8 cellular contexts compared by ENCODE assay signal in genomic region chr20:41142914-41143313, GRCh38. TPM values are rescaled to one million over a fixed set of nuclear protein-coding genes. Genes with fewer than 3 reads are reported as not detected.
A peak's percentile ranks its signal among the peaks of the same experiment; 100 is the strongest.
DNase-seq lines count a peak whose midpoint lies in the region; ATAC-seq, FAIRE-seq and TF ChIP-seq lines count a peak whose summit lies in the region.

No MANE protein-coding gene starts in this region.

- no peak for TF ChIP-seq CTCF in neural crest cell (conservative IDR thresholded peaks at IDR 0.05)

- peak overlapping the region; percentile 82 for H3K27ac Mint-ChIP-seq in activated T-helper 2 cell treated with anti-CD3 and anti-CD28 coated beads, Interferon-gamma antibody, Interleukin-2, Interleukin-4, amounts not matched to agents 10 μg/mL and 5 μg/mL and 100 μg/mL, durations not matched to agents 14 hours and 24 hours and 36 hours
- peak overlapping the region; percentile 70 for H3K27ac Mint-ChIP-seq in neural crest cell (ENCODE audit: unreplicated experiment)

- TF ChIP-seq POLR2A in GM12891 (IDR thresholded peaks at IDR 0.05; ENCODE audit: low read depth, low read length) = no peak

- peak overlapping the region; percentile 55 for H3K4me3 Mint-ChIP-seq in activated T-helper 2 cell treated with anti-CD3 and anti-CD28 coated beads, Interferon-gamma antibody, Interleukin-2, Interleukin-4, amounts not matched to agents 10 μg/mL and 5 μg/mL and 100 μg/mL, durations not matched to agents 14 hours and 24 hours and 36 hours (ENCODE audit: low read depth)
- peak overlapping the region; percentile 38 for H3K4me3 Mint-ChIP-seq in neural crest cell

- intact Hi-C loops in activated T-helper 2 cell treated with anti-CD3 and anti-CD28 coated beads, Interferon-gamma antibody, Interleukin-2, Interleukin-4, amounts not matched to agents 10 μg/mL and 5 μg/mL and 100 μg/mL, durations not matched to agents 14 hours and 24 hours and 36 hours (cut with micrococcal nuclease) = loop anchor here (1.0 kb wide), 1 partner anchor 8 kb away; no protein-coding TSS in a partner anchor

- DNase-seq in GM12891 (ENCODE audit: insufficient read length, low spot score) = no peak
- DNase-seq in MV-4-11 (lab: John Stamatoyannopoulos, UW) = peak; percentile 72
- DNase-seq in activated T-helper 2 cell treated with anti-CD3 and anti-CD28 coated beads, Interferon-gamma antibody, Interleukin-2, Interleukin-4, amounts not matched to agents 10 μg/mL and 5 μg/mL and 100 μg/mL, durations not matched to agents 14 hours and 24 hours and 36 hours (ENCODE audit: low spot score) = peak; percentile 51
- no peak for DNase-seq in neural crest cell (ENCODE audit: low read depth, low spot score)
- DNase-seq in DMS79 (lab: John Stamatoyannopoulos, UW) = no peak

- ATAC-seq in HG03139 (IDR thresholded peaks at IDR 0.05; ENCODE audit: unreplicated experiment) (no peak), HG02852 (IDR thresholded peaks at IDR 0.05; ENCODE audit: unreplicated experiment) (no peak), HG03571 (IDR thresholded peaks at IDR 0.05; ENCODE audit: unreplicated experiment) (no peak)

- peak; percentile 75 for FAIRE-seq in GM12891 (lab: Jason Lieb, UNC)

- H3K4me1 Mint-ChIP-seq in activated T-helper 2 cell treated with anti-CD3 and anti-CD28 coated beads, Interferon-gamma antibody, Interleukin-2, Interleukin-4, amounts not matched to agents 10 μg/mL and 5 μg/mL and 100 μg/mL, durations not matched to agents 14 hours and 24 hours and 36 hours (ENCODE audit: low read depth) = peaks cover 84% of the 10 kb centered on the region
- peaks cover 77% of the 10 kb centered on the region for H3K4me1 Mint-ChIP-seq in neural crest cell

- no peaks in the 10 kb centered on the region for H3K9me3 Mint-ChIP-seq in activated T-helper 2 cell treated with anti-CD3 and anti-CD28 coated beads, Interferon-gamma antibody, Interleukin-2, Interleukin-4, amounts not matched to agents 10 μg/mL and 5 μg/mL and 100 μg/mL, durations not matched to agents 14 hours and 24 hours and 36 hours
- no peaks in the 10 kb centered on the region for H3K9me3 Mint-ChIP-seq in neural crest cell

- no peaks in the 10 kb centered on the region for H3K27me3 Mint-ChIP-seq in activated T-helper 2 cell treated with anti-CD3 and anti-CD28 coated beads, Interferon-gamma antibody, Interleukin-2, Interleukin-4, amounts not matched to agents 10 μg/mL and 5 μg/mL and 100 μg/mL, durations not matched to agents 14 hours and 24 hours and 36 hours (ENCODE audit: low read depth)
- H3K27me3 Mint-ChIP-seq in neural crest cell (ENCODE audit: low read depth) = no peaks in the 10 kb centered on the region

- peaks cover 59% of the 10 kb centered on the region for H3K36me3 Mint-ChIP-seq in activated T-helper 2 cell treated with anti-CD3 and anti-CD28 coated beads, Interferon-gamma antibody, Interleukin-2, Interleukin-4, amounts not matched to agents 10 μg/mL and 5 μg/mL and 100 μg/mL, durations not matched to agents 14 hours and 24 hours and 36 hours (ENCODE audit: low read depth)
- H3K36me3 Mint-ChIP-seq in neural crest cell (ENCODE audit: low read depth) = peaks cover 11% of the 10 kb centered on the region

TF ChIP-seq in GM12891, 5 proteins besides CTCF, POLR2A, EP300 and RAD21:
- no peak for TF ChIP-seq POLR2AphosphoS5 (IDR thresholded peaks at IDR 0.05; ENCODE audit: low read depth, low read length)
- no peak for TF ChIP-seq TAF1 (IDR thresholded peaks at IDR 0.05; ENCODE audit: low read depth, low read length)
- TF ChIP-seq PAX5 (IDR thresholded peaks at IDR 0.05; ENCODE audit: insufficient read depth, low read length, severe bottlenecking) = no peak
- TF ChIP-seq POU2F2 (IDR thresholded peaks at IDR 0.05; ENCODE audit: low read depth, low read length) = no peak
- TF ChIP-seq SPI1 (IDR thresholded peaks at IDR 0.05; ENCODE audit: low read depth, low read length) = peak; percentile 88

RNA-seq across cellular contexts. Expression of gene PLCG1, which starts 5.6 kb away (rescaled TPM):
- 70.7 TPM for polyA plus RNA-seq in GM12891 (2012; ENCODE audit: low read depth, missing spikeins)
- total RNA-seq in activated T-helper 2 cell treated with anti-CD3 and anti-CD28 coated beads, Interferon-gamma antibody, Interleukin-2, Interleukin-4, amounts not matched to agents 10 μg/mL and 5 μg/mL and 100 μg/mL, durations not matched to agents 14 hours and 24 hours and 36 hours = 174 and 187 TPM in 2 replicates
- 297 and 320 TPM in 2 replicates for total RNA-seq in neural crest cell

Comparison
In these comparisons a context has a peak if more than half of its experiments do, and no peak if none do; other contexts are left out.
1. DNase-seq: peak in MV-4-11 (single experiment) and activated T-helper 2 cell treated with anti-CD3 and anti-CD28 coated beads, Interferon-gamma antibody, Interleukin-2, Interleukin-4, amounts not matched to agents 10 μg/mL and 5 μg/mL and 100 μg/mL, durations not matched to agents 14 hours and 24 hours and 36 hours (single experiment); none in GM12891 (single experiment), neural crest cell (single experiment) and DMS79 (single experiment).